14 cellular contexts compared by ENCODE assay signal in the genomic region with DNA sequence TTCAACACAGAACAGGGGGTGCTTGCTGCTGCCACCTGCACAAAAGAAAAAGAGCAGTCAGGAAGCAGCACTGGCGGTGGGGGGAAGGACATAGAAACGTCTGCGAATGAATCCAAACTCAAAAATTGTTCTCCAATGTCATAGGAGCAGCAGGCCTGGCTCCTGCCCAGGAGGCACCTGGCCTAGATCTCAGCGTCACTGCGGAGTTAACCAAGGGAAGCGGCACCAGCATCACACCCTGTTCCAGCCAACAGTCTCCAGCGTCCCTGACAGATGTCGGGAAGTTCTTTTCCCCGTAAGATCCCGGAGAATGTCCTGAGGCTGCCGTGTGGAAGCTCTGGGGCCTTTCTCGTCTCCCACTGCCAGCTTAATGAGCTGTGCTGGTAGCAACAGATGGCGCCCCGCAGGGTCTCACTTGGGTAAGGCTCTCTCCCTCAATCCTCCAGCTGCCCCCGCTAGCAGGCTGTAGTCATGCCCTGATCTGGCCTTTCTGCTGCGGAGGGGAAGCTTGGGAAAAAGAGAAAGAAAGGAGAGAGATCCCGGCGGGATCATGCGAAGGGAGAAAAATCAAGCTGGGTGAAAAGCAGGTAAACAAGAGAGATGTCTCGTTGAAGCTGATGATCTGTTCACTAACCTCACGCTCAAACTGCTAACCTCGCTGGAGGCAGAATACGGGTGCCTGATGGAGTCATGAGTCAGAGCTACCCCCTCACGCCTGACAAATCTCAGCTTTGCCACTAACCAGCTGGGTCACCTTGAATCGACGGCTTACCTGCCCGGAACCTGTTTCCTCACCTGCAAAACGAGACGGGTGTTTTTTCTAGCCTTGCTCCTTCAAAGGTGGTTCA. TPM values are rescaled to one million over a fixed set of nuclear protein-coding genes. Genes with fewer than 3 reads are reported as not detected.
DNase-seq lines count a peak whose midpoint lies in the region; ATAC-seq, FAIRE-seq and TF ChIP-seq lines count a peak whose summit lies in the region.
"Had no signal": no experiment of that assay in that cellular context is flagged by ENCODE, and none has a peak within 500 bp of the region (broad histone marks: within the 10 kb centered on the region; RNA-seq: fewer than 3 reads in every experiment).

No MANE protein-coding gene starts in this region.

- TF ChIP-seq CTCF in PC-3 (conservative IDR thresholded peaks at IDR 0.05; ENCODE audit: low read depth, low read length) (no peak), chondrocyte (IDR thresholded peaks at IDR 0.05) (no peak), kidney (IDR thresholded peaks at IDR 0.05; ENCODE audit: borderline replicate concordance, extremely low read depth, insufficient read depth) (no peak)

- H3K4me1 ChIP-seq in PC-3 (ENCODE audit: insufficient read depth, low read length), result peaks cover 11% of the 10 kb centered on the region
- peaks cover 0 to 4% of the 10 kb centered on the region in 2 donors for H3K4me1 ChIP-seq in kidney (ENCODE audit: control insufficient read depth in 1 of 2, insufficient read depth in 1 of 2, low read depth in 1 of 2, low read length in 2 of 2)

- BruUV-seq in PC-3 (replicated peaks; lab: Mats Ljungman, UMichigan), result no TSS peak

- ATAC-seq in PC-3, result peak; percentile 63
- peak; percentile 54 for ATAC-seq in esophagus mucosa

- H3K79me2 ChIP-seq in PC-3 (ENCODE audit: low read length), result no peaks in the 10 kb centered on the region

- peak overlapping the region; percentile 23 for H3K4me2 ChIP-seq in PC-3 (ENCODE audit: low read length)

- CTCF ChIA-PET in PC-3 (lab: Charles Lee), result interaction anchor here (0.6 kb wide), 1 partner anchor 124 kb away, joined by 5 read pairs; no protein-coding TSS in a partner anchor

- H3K27ac ChIP-seq in PC-3 (ENCODE audit: low read length), result no peak overlapping the region
- peak overlapping the region in 1 of 2 donors; percentile 49 for H3K27ac ChIP-seq in kidney (ENCODE audit: low read depth in 2 of 2, low read length in 2 of 2)
- H3K27ac ChIP-seq: thoracic aorta had no signal

- H3K36me3 ChIP-seq in PC-3 (ENCODE audit: low read depth, low read length) (no peaks in the 10 kb centered on the region), kidney (ENCODE audit: control insufficient read depth in 1 of 2, insufficient read depth in 2 of 2, low read length in 2 of 2) (no peaks in the 10 kb centered on the region)
- H3K36me3 ChIP-seq: thoracic aorta had no signal

- no peaks in the 10 kb centered on the region for H3K9me3 Mint-ChIP-seq in chondrocyte (ENCODE audit: low read depth)

- POLR2A ChIA-PET in PC-3 (lab: Charles Lee; ENCODE audit: unreplicated experiment), result no interaction called here

- H4K20me1 ChIP-seq in PC-3 (ENCODE audit: low read length), result no peaks in the 10 kb centered on the region

- H3K27ac Mint-ChIP-seq in chondrocyte (ENCODE audit: unreplicated experiment), result no peak overlapping the region

- no peak overlapping the region for H3K4me3 Mint-ChIP-seq in chondrocyte (ENCODE audit: unreplicated experiment)

- H3K9me3 ChIP-seq in PC-3 (ENCODE audit: low read length), result no peaks in the 10 kb centered on the region
- H3K9me3 ChIP-seq in kidney (ENCODE audit: control insufficient read depth in 1 of 2, low read length in 2 of 2), result no peaks in the 10 kb centered on the region
- H3K9me3 ChIP-seq: thoracic aorta had no signal

- peaks cover 11% of the 10 kb centered on the region for H3K4me1 Mint-ChIP-seq in chondrocyte (ENCODE audit: low read depth)

- no peak for DNase-seq in HTR-8/SVneo (ENCODE audit: insufficient read length, low spot score)
- peak; percentile 75 for DNase-seq in PC-3
- DNase-seq in putamen (ENCODE audit: low spot score), result peak; percentile 30
- DNase-seq in NCI-H1105 (lab: John Stamatoyannopoulos, UW), result no peak
- DNase-seq in chondrocyte (ENCODE audit: low spot score), result no peak
- DNase-seq in kidney, result no peak
- DNase-seq in GM19239 (ENCODE audit: insufficient read length, low spot score), result no peak
- DNase-seq: activated CD8-positive, alpha-beta memory T cell treated with anti-CD3 and anti-CD28 coated beads, Interleukin-2, amount 50 U/mL, for 48 hours; NCI-H187 treated with DMSO at 0.1 percent for 48 hours had no signal

- peak; percentile 81 for FAIRE-seq in HTR-8/SVneo (lab: Jason Lieb, UNC)
- FAIRE-seq in kidney (lab: Jason Lieb, UNC), result no peak
- no peak for FAIRE-seq in GM19239 (lab: Jason Lieb, UNC)
- FAIRE-seq: endothelial cell of umbilical vein had no signal

- no peaks in the 10 kb centered on the region for H3F3A ChIP-seq in PC-3 (ENCODE audit: low read length, unreplicated experiment)

- intact Hi-C loops in PC-3 (cut with micrococcal nuclease) (no loop called here), kidney (cut with DNase I) (no loop called here)

- H3K9ac ChIP-seq in PC-3 (ENCODE audit: low read length) (no peak overlapping the region), kidney (ENCODE audit: low read length in 2 of 2) (no peak overlapping the region)

- H3K4me3 ChIP-seq in PC-3 (ENCODE audit: low read length) (no peak overlapping the region), kidney (ENCODE audit: low read length in 2 of 2) (peak overlapping the region in 1 of 2 donors; percentile 13)
- H3K4me3 ChIP-seq: skin epidermis, thoracic aorta had no signal

- no peaks in the 10 kb centered on the region for H3K27me3 ChIP-seq in PC-3 (ENCODE audit: low read length)

- H2AFZ ChIP-seq in PC-3 (ENCODE audit: low read length), result peak overlapping the region; percentile 22; the same call in 1 of the 2 replicates

- H3K9me2 ChIP-seq in PC-3 (replicated peaks; ENCODE audit: low read length), result no peaks in the 10 kb centered on the region

- peaks cover 1% of the 10 kb centered on the region for H3K27me3 Mint-ChIP-seq in chondrocyte (ENCODE audit: low read depth)

- H3K36me3 Mint-ChIP-seq in chondrocyte (ENCODE audit: low read depth), result no peaks in the 10 kb centered on the region

RNA-seq across cellular contexts. Expression of a gene that starts 57.4 kb away (rescaled TPM):
- total RNA-seq in PC-3 (2014; rRNA removed), result not detected in 2 replicates
- not detected for total RNA-seq in esophagus mucosa
- 0.17 TPM in 1 of 3 replicates, not detected in the others for total RNA-seq in chondrocyte
- total RNA-seq in kidney, result 0.66 TPM
- 6.3 TPM for polyA plus RNA-seq in kidney (ENCODE audit: insufficient read depth, low read depth, low replicate concordance)
- total RNA-seq: endothelial cell of umbilical vein, H4, thoracic aorta had no signal

Comparison
In these comparisons a context has a peak if more than half of its experiments do, and no peak if none do; other contexts are left out.
1. DNase-seq: peak in PC-3 (single experiment) and putamen (single experiment); none in HTR-8/SVneo (single experiment), NCI-H1105 (single experiment), chondrocyte (single experiment), kidney (single experiment) and GM19239 (single experiment).